ENCODE assay signal across 12 cellular contexts in the genomic region with DNA sequence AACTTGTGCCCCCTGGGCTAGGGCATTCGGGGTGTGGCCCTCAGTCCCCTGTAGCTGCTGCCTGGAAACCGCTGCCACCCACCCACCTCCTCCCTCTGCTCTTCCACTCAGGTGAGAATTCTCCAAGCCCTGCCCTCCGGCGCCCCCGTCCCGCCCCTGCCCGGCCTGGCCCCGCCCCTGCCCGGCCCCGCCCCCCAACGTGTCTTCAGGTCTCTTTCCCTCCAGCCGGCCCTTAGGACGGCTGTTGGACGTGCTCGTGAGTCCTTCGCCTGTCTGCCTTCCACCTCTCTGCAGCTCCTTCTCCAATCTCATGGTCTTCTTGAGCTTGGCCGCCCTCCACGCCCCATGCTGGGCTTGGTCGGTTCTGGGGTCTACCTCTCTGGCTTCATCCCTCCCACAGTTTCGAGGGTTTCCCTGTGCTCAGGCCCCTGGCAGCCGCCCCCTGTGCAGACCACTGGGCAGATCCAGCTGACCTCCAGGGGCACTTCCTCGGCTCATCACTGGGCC. TPM values are rescaled to one million over a fixed set of nuclear protein-coding genes. Genes with fewer than 3 reads are reported as not detected.
DNase-seq lines count a peak whose midpoint lies in the region; ATAC-seq and TF ChIP-seq lines count a peak whose summit lies in the region.
"Had no signal": no experiment of that assay in that cellular context is flagged by ENCODE, and none has a peak within 500 bp of the region (broad histone marks: within the 10 kb centered on the region; RNA-seq: fewer than 3 reads in every experiment).

No MANE protein-coding gene starts in this region.

- H3K9me3 ChIP-seq in mucosa of descending colon (no peaks in the 10 kb centered on the region), uterus (no peaks in the 10 kb centered on the region)

- no peaks in the 10 kb centered on the region for H3K36me3 Mint-ChIP-seq in GM23338 (ENCODE audit: low read depth)
- no peaks in the 10 kb centered on the region for H3K36me3 Mint-ChIP-seq in activated T-helper 17 cell treated with anti-CD3 and anti-CD28 coated beads, Interleukin-2, amount 50 U/mL, for 72 hours (ENCODE audit: low read depth)

- TF ChIP-seq CTCF in GM23338 (conservative IDR thresholded peaks at IDR 0.05; ENCODE audit: low read depth in 2 of 2) (no peak), mucosa of descending colon (IDR thresholded peaks at IDR 0.05) (no peak), uterus (IDR thresholded peaks at IDR 0.05) (no peak)

- TF ChIP-seq POLR2A in uterus (IDR thresholded peaks at IDR 0.05) = no peak

- H3K9me3 Mint-ChIP-seq in GM23338 = no peaks in the 10 kb centered on the region
- no peaks in the 10 kb centered on the region for H3K9me3 Mint-ChIP-seq in activated T-helper 17 cell treated with anti-CD3 and anti-CD28 coated beads, Interleukin-2, amount 50 U/mL, for 72 hours

- H3K27ac Mint-ChIP-seq in GM23338 = no peak overlapping the region
- H3K27ac Mint-ChIP-seq in activated T-helper 17 cell treated with anti-CD3 and anti-CD28 coated beads, Interleukin-2, amount 50 U/mL, for 72 hours = no peak overlapping the region

- H3F3A ChIP-seq in GM23338 (replicated peaks; ENCODE audit: low read depth) = no peaks in the 10 kb centered on the region; the same call in 1 of the 2 replicates

- no peak overlapping the region for H3K4me3 ChIP-seq in GM23338
- H3K4me3 ChIP-seq in mucosa of descending colon = no peak overlapping the region
- H3K4me3 ChIP-seq in uterus = no peak overlapping the region

- peaks cover 20% of the 10 kb centered on the region for H3K27me3 Mint-ChIP-seq in GM23338 (ENCODE audit: insufficient read depth, low read depth, poor library complexity)
- H3K27me3 Mint-ChIP-seq in activated T-helper 17 cell treated with anti-CD3 and anti-CD28 coated beads, Interleukin-2, amount 50 U/mL, for 72 hours = peaks cover 8% of the 10 kb centered on the region

- ATAC-seq in GM23338 (peak; percentile 77), mucosa of descending colon (peak; percentile 86)
- peak; percentile 62 for ATAC-seq in activated T-helper 17 cell treated with anti-CD3 and anti-CD28 coated beads, Interleukin-2, amount 50 U/mL, for 72 hours (replicated peaks)

- H3K36me3 ChIP-seq in GM23338 (ENCODE audit: insufficient read depth) = no peaks in the 10 kb centered on the region
- no peaks in the 10 kb centered on the region for H3K36me3 ChIP-seq in mucosa of descending colon (ENCODE audit: low read depth)
- H3K36me3 ChIP-seq in uterus = no peaks in the 10 kb centered on the region

- no peaks in the 10 kb centered on the region; the same call in 1 of the 2 replicates for H4K20me1 ChIP-seq in GM23338 (replicated peaks; ENCODE audit: insufficient read depth)

- no peaks in the 10 kb centered on the region; the same call in 1 of the 2 replicates for H3K4me1 ChIP-seq in GM23338 (ENCODE audit: insufficient read depth)
- peaks cover 10% of the 10 kb centered on the region for H3K4me1 ChIP-seq in mucosa of descending colon (ENCODE audit: low read depth)
- H3K4me1 ChIP-seq in uterus = no peaks in the 10 kb centered on the region

- H3K79me2 ChIP-seq in GM23338 (replicated peaks; ENCODE audit: insufficient read depth) = no peaks in the 10 kb centered on the region

- no peak overlapping the region; the same call in 2 of the 3 replicates for H3K4me3 Mint-ChIP-seq in GM23338
- H3K4me3 Mint-ChIP-seq in activated T-helper 17 cell treated with anti-CD3 and anti-CD28 coated beads, Interleukin-2, amount 50 U/mL, for 72 hours = no peak overlapping the region

- intact Hi-C loops in mucosa of descending colon (cut with DNase I, micrococcal nuclease) = no loop called here
- intact Hi-C loops in uterus (cut with DNase I; ENCODE audit: low total_unique reads) = no loop called here

- H3K4me1 Mint-ChIP-seq in GM23338 = peaks cover 13% of the 10 kb centered on the region
- H3K4me1 Mint-ChIP-seq in activated T-helper 17 cell treated with anti-CD3 and anti-CD28 coated beads, Interleukin-2, amount 50 U/mL, for 72 hours = no peaks in the 10 kb centered on the region

- H3K27ac ChIP-seq in GM23338 (ENCODE audit: low read depth) = no peak overlapping the region
- no peak overlapping the region for H3K27ac ChIP-seq in uterus

- H3K27me3 ChIP-seq in GM23338 (ENCODE audit: insufficient read depth) (0 out of 2 replicates have a peak, but pooled peaks cover 4% of the 10 kb centered on the region), uterus (peaks cover 0 to 6% of the 10 kb centered on the region in 2 donors)

- H2AFZ ChIP-seq in GM23338 = no peak overlapping the region

- DNase-seq in DMS153 (lab: John Stamatoyannopoulos, UW) = peak; percentile 41
- DNase-seq in GM23338 (ENCODE audit: low spot score) = peak; percentile 70
- DNase-seq in mucosa of descending colon = peak in 2 of 3 donors; percentile 53 to 70
- no peak for DNase-seq in putamen (ENCODE audit: low spot score)
- DNase-seq in uterus = no peak
- DNase-seq in activated effector memory CD4-positive, alpha-beta T cell treated with Interleukin-2 at 50 U/mL for 16 hours = no peak
- DNase-seq: activated T-cell treated with anti-CD3 and anti-CD28 coated beads for 4 hours; central memory CD4-positive, alpha-beta T cell; foreskin fibroblast; NCI-H187 had no signal

- H3K9me2 ChIP-seq in GM23338 (ENCODE audit: insufficient read depth) = no peaks in the 10 kb centered on the region

- no peak overlapping the region for H3K4me2 ChIP-seq in GM23338

TF ChIP-seq in GM23338, 12 proteins besides CTCF, POLR2A, EP300 and RAD21 (continues in another document):
- TF ChIP-seq ZNF331 (CRISPR knock-in tag; IDR thresholded peaks at IDR 0.05; ENCODE audit: low read depth) (no peak), POLR2AphosphoS5 (IDR thresholded peaks at IDR 0.05; ENCODE audit: low read depth) (no peak), CREB1 (CRISPR knock-in tag; IDR thresholded peaks at IDR 0.05; ENCODE audit: low read depth) (no peak), ZNF114 (CRISPR knock-in tag; IDR thresholded peaks at IDR 0.05) (no peak), EZH2 (IDR thresholded peaks at IDR 0.05; ENCODE audit: low read depth, unreplicated experiment) (no peak)
- TF ChIP-seq, protein P1, sequence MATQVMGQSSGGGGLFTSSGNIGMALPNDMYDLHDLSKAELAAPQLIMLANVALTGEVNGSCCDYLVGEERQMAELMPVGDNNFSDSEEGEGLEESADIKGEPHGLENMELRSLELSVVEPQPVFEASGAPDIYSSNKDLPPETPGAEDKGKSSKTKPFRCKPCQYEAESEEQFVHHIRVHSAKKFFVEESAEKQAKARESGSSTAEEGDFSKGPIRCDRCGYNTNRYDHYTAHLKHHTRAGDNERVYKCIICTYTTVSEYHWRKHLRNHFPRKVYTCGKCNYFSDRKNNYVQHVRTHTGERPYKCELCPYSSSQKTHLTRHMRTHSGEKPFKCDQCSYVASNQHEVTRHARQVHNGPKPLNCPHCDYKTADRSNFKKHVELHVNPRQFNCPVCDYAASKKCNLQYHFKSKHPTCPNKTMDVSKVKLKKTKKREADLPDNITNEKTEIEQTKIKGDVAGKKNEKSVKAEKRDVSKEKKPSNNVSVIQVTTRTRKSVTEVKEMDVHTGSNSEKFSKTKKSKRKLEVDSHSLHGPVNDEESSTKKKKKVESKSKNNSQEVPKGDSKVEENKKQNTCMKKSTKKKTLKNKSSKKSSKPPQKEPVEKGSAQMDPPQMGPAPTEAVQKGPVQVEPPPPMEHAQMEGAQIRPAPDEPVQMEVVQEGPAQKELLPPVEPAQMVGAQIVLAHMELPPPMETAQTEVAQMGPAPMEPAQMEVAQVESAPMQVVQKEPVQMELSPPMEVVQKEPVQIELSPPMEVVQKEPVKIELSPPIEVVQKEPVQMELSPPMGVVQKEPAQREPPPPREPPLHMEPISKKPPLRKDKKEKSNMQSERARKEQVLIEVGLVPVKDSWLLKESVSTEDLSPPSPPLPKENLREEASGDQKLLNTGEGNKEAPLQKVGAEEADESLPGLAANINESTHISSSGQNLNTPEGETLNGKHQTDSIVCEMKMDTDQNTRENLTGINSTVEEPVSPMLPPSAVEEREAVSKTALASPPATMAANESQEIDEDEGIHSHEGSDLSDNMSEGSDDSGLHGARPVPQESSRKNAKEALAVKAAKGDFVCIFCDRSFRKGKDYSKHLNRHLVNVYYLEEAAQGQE (IDR thresholded peaks at IDR 0.05; ENCODE audit: unreplicated experiment) = no peak

RNA-seq across cellular contexts. Expression of a gene that starts 12.2 kb away (rescaled TPM):
- total RNA-seq in GM23338 (2014; rRNA removed; shearing (Covaris generic)) = 2.8 and 3.5 TPM in 2 replicates
- 0.15 and 0.16 TPM in 2 replicates for polyA plus RNA-seq in GM23338 (2016; fragmentation: Nextera tagmentation; extraction: Ambion mirVana)
- total RNA-seq in activated T-helper 17 cell treated with anti-CD3 and anti-CD28 coated beads, Interleukin-2, amount 50 U/mL, for 72 hours = under 1 TPM; 0.50 to 0.65 TPM
- total RNA-seq in mucosa of descending colon (1 to 10 TPM in 1 of 3 donors, under 1 TPM in 2; 0.63 to 4.2 (median 0.64) TPM), uterus (1 to 10 TPM in 3 of 4 donors, not detected in 1; 1.7 to 6.1 (median 5.2) TPM)

RNA-seq across cellular contexts. Expression of a gene that starts 15.2 kb away (rescaled TPM):
- total RNA-seq in GM23338 (2014; rRNA removed; shearing (Covaris generic)) = 8.2 and 8.6 TPM in 2 replicates
- polyA plus RNA-seq in GM23338 (2016; fragmentation: Nextera tagmentation; extraction: Ambion mirVana) = 7.1 and 8.1 TPM in 2 replicates
- 10 to 100 TPM; 23.6 to 28.3 TPM for total RNA-seq in activated T-helper 17 cell treated with anti-CD3 and anti-CD28 coated beads, Interleukin-2, amount 50 U/mL, for 72 hours
- 10 to 100 TPM; 64.6 to 87.9 (median 82.2) TPM for total RNA-seq in mucosa of descending colon
- total RNA-seq in uterus = 10 to 100 TPM in 2 of 4 donors, 1 to 10 TPM in 2; 5.3 to 41.6 (median 10.6) TPM

RNA-seq across cellular contexts. Expression of a gene that starts 30.1 kb away (rescaled TPM):
- total RNA-seq in GM23338 (2014; rRNA removed; shearing (Covaris generic)) = 51.2 and 67.0 TPM in 2 replicates
- polyA plus RNA-seq in GM23338 (2016; fragmentation: Nextera tagmentation; extraction: Ambion mirVana) = 61.6 and 63.7 TPM in 2 replicates
- 10 to 100 TPM; 72.3 to 86.2 TPM for total RNA-seq in activated T-helper 17 cell treated with anti-CD3 and anti-CD28 coated beads, Interleukin-2, amount 50 U/mL, for 72 hours
- total RNA-seq in mucosa of descending colon (10 to 100 TPM; 79.9 to 95.0 (median 80.9) TPM), uterus (10 to 100 TPM; 13.5 to 75.6 (median 55.2) TPM)

RNA-seq across cellular contexts. Expression of a gene that starts 34.5 kb away (rescaled TPM):
- 5.5 and 14.4 TPM in 2 replicates for total RNA-seq in GM23338 (2014; rRNA removed; shearing (Covaris generic))
- polyA plus RNA-seq in GM23338 (2016; fragmentation: Nextera tagmentation; extraction: Ambion mirVana) = 5.6 and 6.4 TPM in 2 replicates
- total RNA-seq in activated T-helper 17 cell treated with anti-CD3 and anti-CD28 coated beads, Interleukin-2, amount 50 U/mL, for 72 hours = 10 to 100 TPM; 57.3 to 62.8 TPM
- 10 to 100 TPM; 24.5 to 51.6 (median 29.9) TPM for total RNA-seq in mucosa of descending colon
- total RNA-seq in uterus = 10 to 100 TPM in 1 of 4 donors, 1 to 10 TPM in 1, under 1 TPM in 1, not detected in 1; 0.51 to 10.4 (median 7.2) TPM

RNA-seq across cellular contexts. Expression of a gene that starts 50.0 kb away (rescaled TPM):
- total RNA-seq in GM23338 (2014; rRNA removed; shearing (Covaris generic)) = not detected in 2 replicates
- polyA plus RNA-seq in GM23338 (2016; fragmentation: Nextera tagmentation; extraction: Ambion mirVana) = not detected in 2 replicates
- total RNA-seq in activated T-helper 17 cell treated with anti-CD3 and anti-CD28 coated beads, Interleukin-2, amount 50 U/mL, for 72 hours = 1 to 10 TPM in 1 of 2 donors, under 1 TPM in 1; 0.65 to 2.3 TPM
- total RNA-seq in mucosa of descending colon (not detected), uterus (not detected)
- total RNA-seq: mononuclear cell had no signal

Comparison
In these comparisons a context has a peak if more than half of its experiments do, and no peak if none do; other contexts are left out.
1. DNase-seq: peak in DMS153 (single experiment), GM23338 (single experiment) and mucosa of descending colon (2 of 3); none in putamen (single experiment), uterus (0 of 2) and activated effector memory CD4-positive, alpha-beta T cell treated with Interleukin-2 at 50 U/mL for 16 hours (single experiment).
2. Peak in every context shown above with its lines, with median percentiles within 50 percentile points of each other: ATAC-seq.